15 cellular contexts compared by ENCODE assay signal in genomic region chr2:158779621-158780020, GRCh38. TPM values are rescaled to one million over a fixed set of nuclear protein-coding genes. Genes with fewer than 3 reads are reported as not detected.
DNase-seq lines count a peak whose midpoint lies in the region; TF ChIP-seq lines count a peak whose summit lies in the region.
"Had no signal": no experiment of that assay in that cellular context is flagged by ENCODE, and none has a peak within 500 bp of the region (broad histone marks: within the 10 kb centered on the region; RNA-seq: fewer than 3 reads in every experiment).

No MANE protein-coding gene starts in this region.

- DNase-seq in GM04504 (ENCODE audit: low read depth), result peak; percentile 30
- peak; percentile 17 for DNase-seq in dedifferentiated amniotic fluid mesenchymal stem cell (ENCODE audit: extremely low spot score)
- peak; percentile 61 for DNase-seq in foreskin melanocyte
- DNase-seq in tibial artery, result no peak
- no peak for DNase-seq in HAP-1 (ENCODE audit: low spot score in 2 of 2)
- no peak for DNase-seq in mucosa of gallbladder (ENCODE audit: low spot score)
- no peak for DNase-seq in GM13976 (ENCODE audit: low spot score)
- DNase-seq: GOT3, NCI-H1105, NCI-H1694 treated with DMSO at 0.1 percent for 48 hours, NCI-H345, Right ventricle myocardium superior had no signal

- intact Hi-C loops in tibial artery (cut with DNase I; ENCODE audit: low total_unique reads), result no loop called here

- TF ChIP-seq CTCF in tibial artery (IDR thresholded peaks at IDR 0.05) (no peak), GM13976 (IDR thresholded peaks at IDR 0.05; ENCODE audit: borderline replicate concordance, control extremely low read depth, extremely low read depth, insufficient read depth, missing control alignments) (no peak)

- H3K36me3 ChIP-seq in tibial artery (no peaks in the 10 kb centered on the region), HAP-1 (replicated peaks) (no peaks in the 10 kb centered on the region)
- H3K36me3 ChIP-seq: BLaER1 treated with 17β-estradiol and CSF1 and Interleukin-3, amounts not matched to agents 10 nM and 100 nM had no signal

- H3K4me1 ChIP-seq in tibial artery (peaks cover 0 to 48% (median 5%) of the 10 kb centered on the region in 4 donors), HAP-1 (no peaks in the 10 kb centered on the region)

- no peaks in the 10 kb centered on the region for H3K9me3 ChIP-seq in tibial artery
- H3K9me3 ChIP-seq in HAP-1, result no peaks in the 10 kb centered on the region

- in situ Hi-C loops in HAP-1 (cut with MboI; ENCODE audit: low sequenced_read_pairs) (no loop called here), GM13976 (cut with MboI; ENCODE audit: low sequenced_read_pairs, unreplicated experiment) (no loop called here)

- H3K27ac ChIP-seq in tibial artery, result peak overlapping the region; percentile 37 to 41
- H3K27ac ChIP-seq: BLaER1 treated with 17β-estradiol and CSF1 and Interleukin-3, amounts not matched to agents 10 nM and 100 nM; KMS-11 had no signal

- H3K4me3 ChIP-seq in tibial artery, result no peak overlapping the region
- H3K4me3 ChIP-seq in HAP-1, result no peak overlapping the region
- H3K4me3 ChIP-seq: BLaER1 treated with 17β-estradiol and CSF1 and Interleukin-3, amounts not matched to agents 10 nM and 100 nM had no signal

- H3K27me3 ChIP-seq in tibial artery (no peaks in the 10 kb centered on the region), HAP-1 (ENCODE audit: low read depth) (no peaks in the 10 kb centered on the region)

RNA-seq across cellular contexts. Expression of gene DAPL1, which starts 15.5 kb away (rescaled TPM):
- not detected for total RNA-seq in mucosa of gallbladder
- total RNA-seq: MCF 10A, Right ventricle myocardium superior had no signal

Comparison
In these comparisons a context has a peak if more than half of its experiments do, and no peak if none do; other contexts are left out.
1. DNase-seq: peak in GM04504 (single experiment), dedifferentiated amniotic fluid mesenchymal stem cell (single experiment) and foreskin melanocyte (single experiment); none in tibial artery (0 of 2), HAP-1 (0 of 2), mucosa of gallbladder (single experiment) and GM13976 (single experiment).